Comparison of ENCODE assay signal across 26 cellular contexts in the genomic region with DNA sequence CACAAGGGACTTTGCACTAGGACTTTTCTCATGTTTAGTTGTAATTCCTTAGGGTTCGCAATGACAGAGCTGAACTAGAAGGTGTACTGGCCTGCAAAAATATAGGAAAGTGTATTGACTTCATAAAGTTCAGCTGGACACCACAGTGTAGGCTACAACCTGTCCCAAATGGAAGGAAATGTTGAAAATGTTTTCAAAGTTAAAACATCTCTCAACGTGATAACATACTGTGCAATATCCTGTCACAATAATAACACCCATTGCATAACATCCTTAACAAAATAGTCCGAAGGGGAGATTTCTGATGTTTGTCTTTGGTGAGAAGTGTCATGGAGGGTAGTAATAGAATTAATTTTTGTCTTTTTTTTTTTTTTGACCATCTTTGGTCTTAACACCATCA. TPM values are rescaled to one million over a fixed set of nuclear protein-coding genes. Genes with fewer than 3 reads are reported as not detected.
"Had no signal": no experiment of that assay in that cellular context is flagged by ENCODE, and none has a peak within 500 bp of the region (broad histone marks: within the 10 kb centered on the region; RNA-seq: fewer than 3 reads in every experiment).

No MANE protein-coding gene starts in this region.

- H3K4me1 ChIP-seq: ascending aorta, breast epithelium, gastroesophageal sphincter, heart right ventricle had no signal

- H3K27me3 ChIP-seq: ascending aorta, breast epithelium, cardiac muscle cell, gastroesophageal sphincter, heart right ventricle had no signal

- H3K27ac ChIP-seq: ascending aorta, breast epithelium, cardiac muscle cell, coronary artery, gastroesophageal sphincter, heart right ventricle had no signal

- H3K9me3 ChIP-seq: ascending aorta, breast epithelium, gastroesophageal sphincter, heart right ventricle had no signal

- DNase-seq: activated CD4-positive, alpha-beta memory T cell treated with anti-CD3 and anti-CD28 coated beads, Interleukin-2, amount 10 ng/mL, durations not matched to agents 7 days and 5 days; activated CD4-positive, alpha-beta T cell treated with anti-CD3 and anti-CD28 coated beads for 36 hours; activated CD4-positive, alpha-beta T cell treated with anti-CD3 and anti-CD28 coated beads, Interleukin-2, amount 10 ng/mL, durations not matched to agents 24 days and 14 days; activated CD4-positive, CD25-positive, alpha-beta regulatory T cell; activated CD4-positive, CD25-positive, alpha-beta regulatory T cell treated with anti-CD3 and anti-CD28 coated beads, Interleukin-2, amount 50 U/mL, for 72 hours; activated CD8-positive, alpha-beta memory T cell treated with anti-CD3 and anti-CD28 coated beads, Interleukin-2, amount 50 U/mL, for 48 hours; activated gamma-delta T cell; activated naive CD4-positive, alpha-beta T cell; activated naive CD4-positive, alpha-beta T cell treated with anti-CD3 and anti-CD28 coated beads, Interleukin-2, amount 10 ng/mL, durations not matched to agents 7 days and 5 days; activated naive CD8-positive, alpha-beta T cell treated with anti-CD3 and anti-CD28 coated beads, Interleukin-2, amount 10 ng/mL, durations not matched to agents 7 days and 5 days; activated T-cell treated with anti-CD3 and anti-CD28 coated beads for 4 hours; activated T-cell treated with anti-CD3 and anti-CD28 coated beads, Interleukin-2, amount 50 U/mL, for 24 hours; activated T-cell treated with anti-CD3 and anti-CD28 coated beads, Interleukin-2, amount 50 U/mL, for 72 hours; central memory CD4-positive, alpha-beta T cell; cerebellar nuclear complex; effector CD8-positive, alpha-beta T cell; foreskin melanocyte; heart right ventricle; T-helper 2 cell had no signal

- H3K4me3 ChIP-seq: ascending aorta, breast epithelium, cardiac muscle cell, coronary artery, gastroesophageal sphincter, heart right ventricle had no signal

- H3K36me3 ChIP-seq: ascending aorta, cardiac muscle cell, gastroesophageal sphincter had no signal

RNA-seq across cellular contexts. Expression of gene DYNC1I1, which starts 45.5 kb away (rescaled TPM):
- total RNA-seq: activated CD4-positive, alpha-beta memory T cell treated with anti-CD3 and anti-CD28 coated beads, Interleukin-2, amount 10 ng/mL, durations not matched to agents 7 days and 5 days; activated CD4-positive, alpha-beta T cell treated with anti-CD3 and anti-CD28 coated beads for 36 hours; activated CD4-positive, alpha-beta T cell treated with anti-CD3 and anti-CD28 coated beads, Interleukin-2, amount 10 ng/mL, durations not matched to agents 24 days and 14 days; activated naive CD4-positive, alpha-beta T cell treated with anti-CD3 and anti-CD28 coated beads, Interleukin-2, amount 50 U/mL, for 72 hours; activated naive CD8-positive, alpha-beta T cell treated with anti-CD3 and anti-CD28 coated beads, Interleukin-2, amount 10 ng/mL, durations not matched to agents 7 days and 5 days; activated T-cell treated with anti-CD3 and anti-CD28 coated beads, Interleukin-2, amount 50 U/mL, for 72 hours; T-helper 1 cell treated with Interleukin-12 subunit alpha and Interleukin-12 subunit beta and Interleukin-4 antibody, amounts not matched to agents 30 ng/mL and 1 ng/mL, for 36 hours had no signal
